In the genomic region with DNA sequence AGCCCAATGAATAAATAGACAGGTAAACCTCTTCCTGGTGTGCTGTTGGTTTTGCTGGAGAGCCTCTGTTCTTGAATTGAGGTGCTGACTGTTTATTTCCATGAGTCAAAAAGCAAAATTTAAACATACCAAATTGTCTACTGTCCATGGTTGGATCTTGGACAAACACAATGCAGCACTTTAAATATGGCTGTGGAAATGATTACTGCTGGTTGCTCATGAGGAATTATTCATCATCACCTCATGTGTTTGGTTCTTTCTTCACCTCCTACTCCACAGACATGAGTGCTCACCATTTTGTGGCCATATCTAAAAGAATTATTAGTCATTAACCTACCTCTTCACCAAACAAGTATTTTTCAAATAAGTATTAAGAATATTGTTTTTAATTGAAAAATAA, we compare ENCODE assay signal across 13 cellular contexts.
DNase-seq lines count a peak whose midpoint lies in the region; ATAC-seq and TF ChIP-seq lines count a peak whose summit lies in the region.
"Had no signal": no experiment of that assay in that cellular context is flagged by ENCODE, and none has a peak within 500 bp of the region (broad histone marks: within the 10 kb centered on the region; RNA-seq: fewer than 3 reads in every experiment).

No MANE protein-coding gene starts in this region.

- ATAC-seq in GM21360 (IDR thresholded peaks at IDR 0.05; ENCODE audit: unreplicated experiment) = no peak
- ATAC-seq: CD8-positive, alpha-beta T cell had no signal

- no peaks in the 10 kb centered on the region for H3K27me3 Mint-ChIP-seq in glutamatergic neuron (ENCODE audit: unreplicated experiment)

- H3K9me3 Mint-ChIP-seq in glutamatergic neuron (ENCODE audit: unreplicated experiment) = no peaks in the 10 kb centered on the region
- H3K9me3 Mint-ChIP-seq: CD8-positive, alpha-beta T cell had no signal

- no peaks in the 10 kb centered on the region for H3K4me1 Mint-ChIP-seq in glutamatergic neuron (ENCODE audit: low read depth, unreplicated experiment)

- H3K36me3 Mint-ChIP-seq in glutamatergic neuron (ENCODE audit: unreplicated experiment) = no peaks in the 10 kb centered on the region
- H3K36me3 Mint-ChIP-seq: CD8-positive, alpha-beta T cell had no signal

- TF ChIP-seq CTCF in epithelial cell of esophagus (IDR thresholded peaks at IDR 0.05; ENCODE audit: insufficient read depth, low read depth, low read length, missing control alignments) (no peak), glutamatergic neuron (IDR thresholded peaks at IDR 0.05; ENCODE audit: partially characterized antibody, unreplicated experiment) (no peak)

- H3K4me3 Mint-ChIP-seq in glutamatergic neuron (ENCODE audit: unreplicated experiment) = no peak overlapping the region
- H3K4me3 Mint-ChIP-seq: CD8-positive, alpha-beta T cell had no signal

- DNase-seq in AG08395 (ENCODE audit: low spot score) = peak; percentile 12
- DNase-seq in M059J (ENCODE audit: low read depth) = peak; percentile 22
- peak; percentile 76 for DNase-seq in epithelial cell of esophagus (ENCODE audit: low read depth)
- DNase-seq in kidney tubule cell (ENCODE audit: low spot score) = peak; percentile 37
- DNase-seq in glutamatergic neuron = no peak
- DNase-seq in NCI-H1092 treated with DMSO at 0.1 percent for 48 hours (lab: John Stamatoyannopoulos, UW) = no peak
- DNase-seq: ACHN; CD8-positive, alpha-beta T cell; DMS79 treated with DMSO at 0.1 percent for 48 hours; GDM1; NCI-H1092; NCI-H1694 treated with DMSO at 0.1 percent for 48 hours had no signal

- no peak overlapping the region for H3K4me3 ChIP-seq in epithelial cell of esophagus (ENCODE audit: low read length)

- H3K27ac Mint-ChIP-seq in glutamatergic neuron (ENCODE audit: unreplicated experiment) = no peak overlapping the region
- H3K27ac Mint-ChIP-seq: CD8-positive, alpha-beta T cell had no signal

Comparison
In these comparisons a context has a peak if more than half of its experiments do, and no peak if none do; other contexts are left out.
1. DNase-seq: peak in AG08395 (single experiment), M059J (single experiment), epithelial cell of esophagus (single experiment) and kidney tubule cell (single experiment); none in glutamatergic neuron (single experiment) and NCI-H1092 treated with DMSO at 0.1 percent for 48 hours (single experiment).